ENCODE assay signal across 19 cellular contexts in the genomic region with DNA sequence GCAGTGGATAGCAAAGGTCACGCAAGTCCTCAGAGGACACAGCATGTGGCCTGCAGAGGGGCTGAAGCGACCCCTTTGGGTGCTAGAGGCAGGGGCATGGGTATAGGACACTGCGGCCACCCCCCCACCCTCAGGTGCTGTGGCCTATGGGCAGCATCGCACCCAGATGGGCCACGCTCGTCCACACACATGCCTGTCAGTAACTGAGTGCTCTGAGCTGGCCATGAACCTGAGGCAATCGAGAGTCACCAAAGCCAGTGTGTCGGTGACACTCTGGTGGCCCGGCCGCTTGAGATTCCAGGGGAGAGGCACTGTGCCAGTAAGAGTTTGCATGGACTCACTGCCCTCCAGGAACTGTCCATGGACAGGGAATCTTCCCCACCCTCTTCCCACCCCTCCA.
"Had no signal": no experiment of that assay in that cellular context is flagged by ENCODE, and none has a peak within 500 bp of the region (broad histone marks: within the 10 kb centered on the region; RNA-seq: fewer than 3 reads in every experiment).

No MANE protein-coding gene starts in this region.

- H3K27me3 Mint-ChIP-seq: activated naive CD8-positive, alpha-beta T cell treated with anti-CD3 and anti-CD28 coated beads, Interleukin-2, amount 50 U/mL, for 24 hours had no signal

- H3K36me3 Mint-ChIP-seq: naive B cell, neural progenitor cell, T-cell, type B pancreatic cell had no signal

- ATAC-seq: activated naive CD8-positive, alpha-beta T cell treated with anti-CD3 and anti-CD28 coated beads, Interleukin-2, amount 50 U/mL, for 24 hours; esophagus mucosa; T-cell had no signal

- H3K9me3 Mint-ChIP-seq: activated naive CD4-positive, alpha-beta T cell treated with anti-CD3 and anti-CD28 coated beads for 36 hours; activated naive CD8-positive, alpha-beta T cell treated with anti-CD3 and anti-CD28 coated beads, Interleukin-2, amount 50 U/mL, for 24 hours; endodermal cell; naive B cell; neural progenitor cell; T-cell; type B pancreatic cell had no signal

- H3K27ac Mint-ChIP-seq: activated naive CD4-positive, alpha-beta T cell treated with anti-CD3 and anti-CD28 coated beads for 36 hours; activated naive CD8-positive, alpha-beta T cell treated with anti-CD3 and anti-CD28 coated beads, Interleukin-2, amount 50 U/mL, for 24 hours; endodermal cell; T-cell; type B pancreatic cell had no signal

- DNase-seq: activated CD4-positive, CD25-positive, alpha-beta regulatory T cell treated with anti-CD3 and anti-CD28 coated beads, Interleukin-2, amount 50 U/mL, for 72 hours; activated naive CD4-positive, alpha-beta T cell treated with anti-CD3 and anti-CD28 coated beads for 36 hours; activated naive CD8-positive, alpha-beta T cell treated with anti-CD3 and anti-CD28 coated beads, Interleukin-2, amount 50 U/mL, for 24 hours; activated T-cell treated with anti-CD3 and anti-CD28 coated beads for 4 hours; dorsolateral prefrontal cortex; mammary epithelial cell; naive B cell; stimulated activated CD4-positive, alpha-beta T cell treated with anti-CD3 and anti-CD28 coated beads, Interleukin-4, amount 100 ng/mL, for 4 hours; stimulated activated CD8-positive, alpha-beta memory T cell treated with anti-CD3 and anti-CD28 coated beads, Interleukin-4, amount 100 ng/mL, for 48 hours; stimulated activated naive CD4-positive, alpha-beta T cell treated with Interleukin-2 at 50 U/mL for 16 hours; substantia nigra; T-cell; T-helper 9 cell had no signal

- H3K9me3 ChIP-seq: ascending aorta had no signal

- H3K36me3 ChIP-seq: ascending aorta, neural progenitor cell had no signal

- H3K4me3 Mint-ChIP-seq: activated naive CD4-positive, alpha-beta T cell treated with anti-CD3 and anti-CD28 coated beads for 36 hours; activated naive CD8-positive, alpha-beta T cell treated with anti-CD3 and anti-CD28 coated beads, Interleukin-2, amount 50 U/mL, for 24 hours; endodermal cell; naive B cell; neural progenitor cell; T-cell; type B pancreatic cell had no signal

- H3K4me1 Mint-ChIP-seq: endodermal cell, neural progenitor cell had no signal

- H3K4me3 ChIP-seq: dorsolateral prefrontal cortex, neural progenitor cell, skin epidermis had no signal

- H3K27ac ChIP-seq: dorsolateral prefrontal cortex, neural progenitor cell, skin epidermis had no signal

- H3K9ac ChIP-seq: neural progenitor cell had no signal
